8 cellular contexts compared by ENCODE assay signal in genomic region chr16:83952940-83953795, GRCh38. TPM values are rescaled to one million over a fixed set of nuclear protein-coding genes. Genes with fewer than 3 reads are reported as not detected.
A peak's percentile ranks its signal among the peaks of the same experiment; 100 is the strongest.
DNase-seq lines count a peak whose midpoint lies in the region; ATAC-seq and TF ChIP-seq lines count a peak whose summit lies in the region.

A gene with protein sequence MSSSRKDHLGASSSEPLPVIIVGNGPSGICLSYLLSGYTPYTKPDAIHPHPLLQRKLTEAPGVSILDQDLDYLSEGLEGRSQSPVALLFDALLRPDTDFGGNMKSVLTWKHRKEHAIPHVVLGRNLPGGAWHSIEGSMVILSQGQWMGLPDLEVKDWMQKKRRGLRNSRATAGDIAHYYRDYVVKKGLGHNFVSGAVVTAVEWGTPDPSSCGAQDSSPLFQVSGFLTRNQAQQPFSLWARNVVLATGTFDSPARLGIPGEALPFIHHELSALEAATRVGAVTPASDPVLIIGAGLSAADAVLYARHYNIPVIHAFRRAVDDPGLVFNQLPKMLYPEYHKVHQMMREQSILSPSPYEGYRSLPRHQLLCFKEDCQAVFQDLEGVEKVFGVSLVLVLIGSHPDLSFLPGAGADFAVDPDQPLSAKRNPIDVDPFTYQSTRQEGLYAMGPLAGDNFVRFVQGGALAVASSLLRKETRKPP (plus strand): TSS chr16:83953240. CDS start chr16:83957672, 4,432 bp downstream.

- H2AFZ ChIP-seq in GM23338 = no peak within 1 kb of the TSS

- TF ChIP-seq CTCF in GM23338 (conservative IDR thresholded peaks at IDR 0.05; ENCODE audit: low read depth in 2 of 2) = no peak
- TF ChIP-seq CTCF in ovary (IDR thresholded peaks at IDR 0.05) = peak in 1 of 3 donors; percentile 28
- peak in 2 of 5 experiments; percentile 17 to 24 for TF ChIP-seq CTCF in tibial nerve (IDR thresholded peaks at IDR 0.05)

- peaks cover 9% of the 10 kb centered on the region for H3K4me1 Mint-ChIP-seq in GM23338
- H3K4me1 Mint-ChIP-seq in activated naive CD8-positive, alpha-beta T cell (ENCODE audit: low read depth) = peaks cover 10% of the 10 kb centered on the region

- no peak within 1 kb of the TSS for H3K27ac Mint-ChIP-seq in GM23338
- peak within 1 kb of the TSS; percentile 58 for H3K27ac Mint-ChIP-seq in activated naive CD8-positive, alpha-beta T cell

- H3F3A ChIP-seq in GM23338 (replicated peaks; ENCODE audit: low read depth) = peaks cover 13% of the 10 kb centered on the region; the same call in 1 of the 2 replicates

- in situ Hi-C loops in SK-MEL-5 (cut with HindIII; ENCODE audit: low pct_unique_long_range_greater_than_20kb, low sequenced_read_pairs) = no loop called here

- H4K20me1 ChIP-seq in GM23338 (replicated peaks; ENCODE audit: insufficient read depth) = no peaks in the 10 kb centered on the region

- H3K4me1 ChIP-seq in GM23338 (ENCODE audit: insufficient read depth) (no peaks in the 10 kb centered on the region), ovary (ENCODE audit: insufficient read depth) (peaks cover 6% of the 10 kb centered on the region), tibial nerve (peaks cover 0 to 37% (median 17%) of the 10 kb centered on the region in 4 donors)

- no peak within 1 kb of the TSS for H3K4me2 ChIP-seq in GM23338

- ATAC-seq in GM23338 (peak; percentile 62), Right ventricle myocardium inferior (peak; percentile 94)

- no peaks in the 10 kb centered on the region for H3K79me2 ChIP-seq in GM23338 (replicated peaks; ENCODE audit: insufficient read depth)

- H3K27ac ChIP-seq in GM23338 (ENCODE audit: low read depth) (no peak within 1 kb of the TSS), ovary (peak within 1 kb of the TSS; percentile 15 to 86), tibial nerve (peak within 1 kb of the TSS; percentile 85 to 94 (median 90))

- H3K4me3 ChIP-seq in GM23338 (no peak within 1 kb of the TSS), ovary (peak within 1 kb of the TSS; percentile 61), tibial nerve (peak within 1 kb of the TSS; percentile 40 to 65 (median 56))

- H3K4me3 Mint-ChIP-seq in GM23338 = no peak within 1 kb of the TSS
- peak within 1 kb of the TSS; percentile 84 for H3K4me3 Mint-ChIP-seq in activated naive CD8-positive, alpha-beta T cell

- peaks cover 11% of the 10 kb centered on the region for H3K27me3 Mint-ChIP-seq in GM23338 (ENCODE audit: insufficient read depth, low read depth, poor library complexity)
- peaks cover 7% of the 10 kb centered on the region for H3K27me3 Mint-ChIP-seq in activated naive CD8-positive, alpha-beta T cell

- TF ChIP-seq POLR2A in ovary (IDR thresholded peaks at IDR 0.05) = peak; percentile 79
- peak; percentile 54 to 75 for TF ChIP-seq POLR2A in tibial nerve (IDR thresholded peaks at IDR 0.05)

- peak; percentile 78 for DNase-seq in ELF-1 (ENCODE audit: low read depth, low spot score)
- peak; percentile 54 for DNase-seq in GM23338 (ENCODE audit: low spot score)
- DNase-seq in LoVo (ENCODE audit: low spot score) = peak; percentile 92
- peak; percentile 96 for DNase-seq in SK-MEL-5 (ENCODE audit: low read depth, low spot score)
- peak; percentile 96 for DNase-seq in Right ventricle myocardium inferior (ENCODE audit: missing footprints)
- peak; percentile 92 to 96 (median 94) for DNase-seq in ovary
- peak; percentile 93 to 94 for DNase-seq in tibial nerve (ENCODE audit: low spot score in 2 of 2)

- TF ChIP-seq EP300 in ovary (IDR thresholded peaks at IDR 0.05) (no peak), tibial nerve (IDR thresholded peaks at IDR 0.05) (peak; percentile 66 to 89)

- H3K9me3 ChIP-seq in ovary = no peaks in the 10 kb centered on the region
- H3K9me3 ChIP-seq in tibial nerve = no peaks in the 10 kb centered on the region

- WGBS in ovary, 3 donors = 0 to 2% (median 1%) methylated on average over 25 to 30 of the region's 30 CpGs
- WGBS in tibial nerve, 2 donors = 2 to 4% methylated on average over 13 to 19 of the region's 30 CpGs

- peaks cover 17% of the 10 kb centered on the region for H3K9me3 Mint-ChIP-seq in GM23338
- no peaks in the 10 kb centered on the region for H3K9me3 Mint-ChIP-seq in activated naive CD8-positive, alpha-beta T cell (ENCODE audit: low read depth)

- intact Hi-C loops in Right ventricle myocardium inferior (cut with DNase I) = no loop called here
- intact Hi-C loops in ovary (cut with DNase I) = loop anchor here in 1 of 4 donors (5.0 kb wide), 3 partner anchors 51 to 1594 kb away; partner anchors contain the start of gene TAF1C

- H3K36me3 ChIP-seq in GM23338 (ENCODE audit: insufficient read depth) (no peaks in the 10 kb centered on the region), ovary (no peaks in the 10 kb centered on the region), tibial nerve (peaks cover 0 to 11% (median 0%) of the 10 kb centered on the region in 3 donors)

- H3K36me3 Mint-ChIP-seq in GM23338 (ENCODE audit: low read depth) = peaks cover 9% of the 10 kb centered on the region; the same call in 2 of the 3 replicates
- no peaks in the 10 kb centered on the region for H3K36me3 Mint-ChIP-seq in activated naive CD8-positive, alpha-beta T cell

- H3K27me3 ChIP-seq in GM23338 (ENCODE audit: insufficient read depth) (no peaks in the 10 kb centered on the region), ovary (no peaks in the 10 kb centered on the region), tibial nerve (no peaks in the 10 kb centered on the region)

- no peaks in the 10 kb centered on the region for H3K9me2 ChIP-seq in GM23338 (ENCODE audit: insufficient read depth)

TF ChIP-seq in GM23338, 12 proteins besides CTCF, POLR2A, EP300 and RAD21:
- TF ChIP-seq JUNB (IDR thresholded peaks at IDR 0.05; ENCODE audit: unreplicated experiment) (no peak), CREB1 (CRISPR knock-in tag; IDR thresholded peaks at IDR 0.05; ENCODE audit: low read depth) (no peak), EZH2phosphoT487 (IDR thresholded peaks at IDR 0.05; ENCODE audit: unreplicated experiment) (no peak), ZNF331 (CRISPR knock-in tag; IDR thresholded peaks at IDR 0.05; ENCODE audit: low read depth) (no peak), STAT1 (IDR thresholded peaks at IDR 0.05; ENCODE audit: unreplicated experiment) (no peak), NANOG (IDR thresholded peaks at IDR 0.05; ENCODE audit: borderline replicate concordance) (no peak)

RNA-seq across cellular contexts. Expression of the gene that starts here (rescaled TPM):
- 0.89 and 1.6 TPM in 2 replicates for total RNA-seq in GM23338 (2014; rRNA removed; shearing (Covaris generic))
- 0.32 and 0.94 TPM in 2 replicates for polyA plus RNA-seq in GM23338 (2016; fragmentation: Nextera tagmentation; extraction: Ambion mirVana)
- 88.5 and 90.9 TPM in 2 replicates for total RNA-seq in SK-MEL-5 (2014; rRNA removed; shearing (Covaris generic))
- polyA plus RNA-seq in SK-MEL-5 (2015; cell fraction: cytosol; rRNA removed) = 134 and 146 TPM in 2 replicates
- 147 and 184 TPM in 2 replicates for polyA plus RNA-seq in SK-MEL-5 (2015; cell fraction: nucleus; rRNA removed)
- 8.2 TPM for total RNA-seq in Right ventricle myocardium inferior
- 1 to 10 TPM; 2.0 to 9.3 (median 5.4) TPM for total RNA-seq in ovary
- polyA plus RNA-seq in ovary = 1 to 10 TPM in 1 of 2 donors, under 1 TPM in 1; 0.65 to 5.5 TPM
- 10 to 100 TPM in 2 of 4 donors, 1 to 10 TPM in 2; 6.7 to 27.7 (median 10.3) TPM for total RNA-seq in tibial nerve
